ENCODE assay signal across 9 cellular contexts in genomic region chr9:35691325-35691631, GRCh38. TPM values are rescaled to one million over a fixed set of nuclear protein-coding genes. Genes with fewer than 3 reads are reported as not detected.
DNase-seq lines count a peak whose midpoint lies in the region; ATAC-seq and TF ChIP-seq lines count a peak whose summit lies in the region.
"Had no signal": no experiment of that assay in that cellular context is flagged by ENCODE, and none has a peak within 500 bp of the region (broad histone marks: within the 10 kb centered on the region; RNA-seq: fewer than 3 reads in every experiment).

No MANE protein-coding gene starts in this region.

- peak overlapping the region; percentile 85 for H3K9ac ChIP-seq in mesendoderm (ENCODE audit: low read length)

- peak overlapping the region; percentile 93 for H3K56ac ChIP-seq in mesendoderm (ENCODE audit: low read length)

- no peak overlapping the region for H2AK5ac ChIP-seq in mesendoderm (ENCODE audit: low read length)

- ATAC-seq in left ventricle myocardium superior: no peak
- ATAC-seq in aorta (ENCODE audit: low FRiP score): no peak
- ATAC-seq in HG03565 (IDR thresholded peaks at IDR 0.05; ENCODE audit: unreplicated experiment): no peak

- H4K8ac ChIP-seq in mesendoderm (ENCODE audit: low read depth, low read length): no peak overlapping the region

- H3K36me3 ChIP-seq in cardiac muscle cell: no peaks in the 10 kb centered on the region
- H3K36me3 ChIP-seq in breast epithelium: no peaks in the 10 kb centered on the region
- peaks cover 1% of the 10 kb centered on the region for H3K36me3 ChIP-seq in mesendoderm (ENCODE audit: control insufficient read depth, insufficient read depth, low read length)
- no peaks in the 10 kb centered on the region for H3K36me3 ChIP-seq in aorta (ENCODE audit: control insufficient read depth in 1 of 2, insufficient read depth in 2 of 2, low read length in 1 of 2)

- no peak for TF ChIP-seq POLR2A in breast epithelium (IDR thresholded peaks at IDR 0.05)

- H3K23ac ChIP-seq in mesendoderm (ENCODE audit: low read length): no peak overlapping the region

- H3K27me3 ChIP-seq in cardiac muscle cell: no peaks in the 10 kb centered on the region
- no peaks in the 10 kb centered on the region for H3K27me3 ChIP-seq in breast epithelium
- H3K27me3 ChIP-seq in mesendoderm (ENCODE audit: insufficient read depth, low read length, poor library complexity): no peaks in the 10 kb centered on the region
- no peaks in the 10 kb centered on the region for H3K27me3 ChIP-seq in aorta (ENCODE audit: control insufficient read depth in 1 of 2, insufficient read depth in 2 of 2, low read length in 1 of 2)

- WGBS in mesendoderm (ENCODE audit: extremely low coverage, insufficient coverage, low lambda C conversion rate): no CpG with 5 or more reads among the region's 10 CpGs
- WGBS in aorta, 2 donors: 2% methylated on average over 10 of the region's 10 CpGs

- H3K9me3 ChIP-seq in cardiac muscle cell (ENCODE audit: low read depth): no peaks in the 10 kb centered on the region
- no peaks in the 10 kb centered on the region for H3K9me3 ChIP-seq in breast epithelium
- H3K9me3 ChIP-seq in aorta (ENCODE audit: control insufficient read depth, low read length): no peaks in the 10 kb centered on the region

- TF ChIP-seq CTCF in cardiac muscle cell (IDR thresholded peaks at IDR 0.05; ENCODE audit: low read depth, low read length) (no peak), breast epithelium (IDR thresholded peaks at IDR 0.05) (no peak)

- no peak overlapping the region for H4K5ac ChIP-seq in mesendoderm (ENCODE audit: low read length)

- DNase-seq in cardiac muscle cell (ENCODE audit: low read depth in 1 of 2, low spot score in 1 of 2): no peak
- no peak for DNase-seq in left ventricle myocardium superior
- DNase-seq in breast epithelium (ENCODE audit: low spot score in 2 of 2): no peak
- DNase-seq in mesendoderm: peak; percentile 72
- no peak for DNase-seq in aorta
- DNase-seq in COLO668 (lab: John Stamatoyannopoulos, UW; ENCODE audit: unreplicated experiment): no peak
- DNase-seq in Kasumi-1 (lab: John Stamatoyannopoulos, UW): no peak

- peaks cover 23% of the 10 kb centered on the region for H3K79me2 ChIP-seq in mesendoderm (ENCODE audit: control insufficient read depth, insufficient read depth, low read length)

- H2BK120ac ChIP-seq in mesendoderm (ENCODE audit: low read depth, low read length): no peak overlapping the region

- H3K4me3 ChIP-seq in cardiac muscle cell: peak overlapping the region; percentile 67
- H3K4me3 ChIP-seq in breast epithelium: peak overlapping the region; percentile 55 to 81 (median 68)
- peak overlapping the region; percentile 41 for H3K4me3 ChIP-seq in mesendoderm (ENCODE audit: low read length)
- H3K4me3 ChIP-seq in aorta (ENCODE audit: low read length in 2 of 2): peak overlapping the region; percentile 44 to 95

- H3K27ac ChIP-seq in cardiac muscle cell: peak overlapping the region; percentile 95
- peak overlapping the region; percentile 92 to 94 for H3K27ac ChIP-seq in breast epithelium
- peak overlapping the region; percentile 95 for H3K27ac ChIP-seq in mesendoderm (ENCODE audit: low read depth, low read length)
- H3K27ac ChIP-seq in aorta (ENCODE audit: low read depth in 1 of 2, low read length in 2 of 2): peak overlapping the region; percentile 76 to 100

- H3K4me1 ChIP-seq in cardiac muscle cell (ENCODE audit: low read depth): peaks cover 26% of the 10 kb centered on the region
- peaks cover 0 to 3% of the 10 kb centered on the region in 2 donors for H3K4me1 ChIP-seq in breast epithelium
- H3K4me1 ChIP-seq in mesendoderm (ENCODE audit: control insufficient read depth, low read depth, low read length): peaks cover 10% of the 10 kb centered on the region
- H3K4me1 ChIP-seq in aorta (ENCODE audit: control insufficient read depth in 1 of 2, insufficient read depth in 2 of 2, low read length in 2 of 2): no peaks in the 10 kb centered on the region

- no peak overlapping the region for H3K4ac ChIP-seq in mesendoderm (ENCODE audit: low read depth, low read length)

- intact Hi-C loops in left ventricle myocardium superior (cut with micrococcal nuclease): no loop called here
- intact Hi-C loops in breast epithelium (cut with DNase I; ENCODE audit: low total_unique reads): no loop called here
- intact Hi-C loops in aorta (cut with DNase I): loop anchor here in 1 of 2 donors (2.0 kb wide), 1 partner anchor 38 kb away; no protein-coding TSS in a partner anchor

- peak overlapping the region; percentile 79 for H3K4me2 ChIP-seq in mesendoderm (ENCODE audit: low read length)

- H3K79me1 ChIP-seq in mesendoderm (ENCODE audit: low read length): peaks cover 26% of the 10 kb centered on the region

- peak overlapping the region; percentile 54 for H2BK5ac ChIP-seq in mesendoderm (ENCODE audit: low read length)

- no peak overlapping the region for H3K18ac ChIP-seq in mesendoderm (ENCODE audit: low read length)

- no peak overlapping the region for H2BK15ac ChIP-seq in mesendoderm (replicated peaks; ENCODE audit: low read depth)

RNA-seq across cellular contexts. Expression of gene TPM2, which starts 1.6 kb away (rescaled TPM):
- 645 and 899 TPM in 2 replicates for total RNA-seq in cardiac muscle cell
- polyA plus RNA-seq in cardiac muscle cell: 761 and 1,591 TPM in 2 replicates
- total RNA-seq in left ventricle myocardium superior: 1,217 TPM
- 100 to 1,000 TPM; 143 to 402 (median 258) TPM for total RNA-seq in breast epithelium
- polyA plus RNA-seq in mesendoderm (2013, experiment 1 of 2): 243 TPM
- polyA plus RNA-seq in mesendoderm (2013, experiment 2 of 2): 250 TPM
- total RNA-seq in aorta: 1,000 to 10,000 TPM; 1,614 to 5,973 TPM
- polyA plus RNA-seq in aorta: 1,000 to 10,000 TPM; 7,224 to 9,377 TPM

RNA-seq across cellular contexts. Expression of gene CA9, which starts 17.6 kb away (rescaled TPM):
- 2.4 and 3.1 TPM in 2 replicates for total RNA-seq in cardiac muscle cell
- polyA plus RNA-seq in cardiac muscle cell: 2.6 and 4.9 TPM in 2 replicates
- total RNA-seq in left ventricle myocardium superior: 0.64 TPM
- total RNA-seq in breast epithelium: 1 to 10 TPM in 1 of 3 donors, under 1 TPM in 1, not detected in 1; 0.16 to 5.0 TPM
- polyA plus RNA-seq in mesendoderm (2013, experiment 1 of 2): 1.6 TPM
- 1.8 TPM for polyA plus RNA-seq in mesendoderm (2013, experiment 2 of 2)
- 1 to 10 TPM; 4.3 to 8.8 TPM for total RNA-seq in aorta
- polyA plus RNA-seq in aorta: under 1 TPM in 1 of 2 donors, not detected in 1; 0.79 TPM
- total RNA-seq: subcutaneous adipose tissue had no signal

RNA-seq across cellular contexts. Expression of gene ARHGEF39, which starts 26.3 kb away (rescaled TPM):
- 1.5 and 12.6 TPM in 2 replicates for total RNA-seq in cardiac muscle cell
- 5.6 and 36.9 TPM in 2 replicates for polyA plus RNA-seq in cardiac muscle cell
- 0.45 TPM for total RNA-seq in left ventricle myocardium superior
- total RNA-seq in breast epithelium: 1 to 10 TPM in 1 of 3 donors, under 1 TPM in 2; 0.59 to 1.6 (median 0.80) TPM
- polyA plus RNA-seq in mesendoderm (2013, experiment 1 of 2): 13.9 TPM
- 14.0 TPM for polyA plus RNA-seq in mesendoderm (2013, experiment 2 of 2)
- 1 to 10 TPM in 1 of 2 donors, under 1 TPM in 1; 0.75 to 1.7 TPM for total RNA-seq in aorta
- polyA plus RNA-seq in aorta: 1 to 10 TPM in 1 of 2 donors, under 1 TPM in 1; 0.25 to 1.8 TPM

RNA-seq across cellular contexts. Expression of gene CCDC107, which starts 33.2 kb away (rescaled TPM):
- total RNA-seq in cardiac muscle cell (26.5 and 29.3 TPM in 2 replicates), left ventricle myocardium superior (45.6 TPM), breast epithelium (100 to 1,000 TPM in 1 of 3 donors, 10 to 100 TPM in 2; 18.3 to 102 (median 35.4) TPM), aorta (10 to 100 TPM; 53.7 to 79.6 TPM)
- polyA plus RNA-seq in cardiac muscle cell (68.5 and 75.1 TPM in 2 replicates), aorta (100 to 1,000 TPM in 1 of 2 donors, 10 to 100 TPM in 1; 65.7 to 224 TPM)
- polyA plus RNA-seq in mesendoderm (2013, experiment 1 of 2): 7.8 TPM
- polyA plus RNA-seq in mesendoderm (2013, experiment 2 of 2): 6.8 TPM

RNA-seq across cellular contexts. Expression of gene RMRP, which starts 33.5 kb away (rescaled TPM):
- total RNA-seq in cardiac muscle cell (6,299 and 17,487 TPM in 2 replicates), left ventricle myocardium superior (16,495 TPM), breast epithelium (1,000 to 10,000 TPM; 1,664 to 2,064 (median 2,058) TPM), aorta (over 10,000 TPM; 14,949 to 16,694 TPM)
- polyA plus RNA-seq in cardiac muscle cell (not detected in 2 replicates), aorta (not detected)
- not detected for polyA plus RNA-seq in mesendoderm (2013, experiment 1 of 2)
- not detected for polyA plus RNA-seq in mesendoderm (2013, experiment 2 of 2)
